ENCODE assay signal across 2 cellular contexts in genomic region chr7:131300078-131300477, GRCh38.
TF ChIP-seq lines count a peak whose summit lies in the region.

No MANE protein-coding gene starts in this region.

TF ChIP-seq in GM23338, 12 proteins besides CTCF, POLR2A, EP300 and RAD21:
- TF ChIP-seq ZNF114 (CRISPR knock-in tag; IDR thresholded peaks at IDR 0.05), result no peak
- TF ChIP-seq ETS1 (IDR thresholded peaks at IDR 0.05), result no peak
- TF ChIP-seq POLR2AphosphoS5 (IDR thresholded peaks at IDR 0.05; ENCODE audit: low read depth), result no peak
- TF ChIP-seq ZNF331 (CRISPR knock-in tag; IDR thresholded peaks at IDR 0.05; ENCODE audit: low read depth), result no peak
- no peak for TF ChIP-seq REST (IDR thresholded peaks at IDR 0.05; ENCODE audit: unreplicated experiment)
- TF ChIP-seq STAT1 (IDR thresholded peaks at IDR 0.05; ENCODE audit: unreplicated experiment), result no peak
- TF ChIP-seq EZH2phosphoT487 (IDR thresholded peaks at IDR 0.05; ENCODE audit: unreplicated experiment), result no peak
- TF ChIP-seq CREB1 (CRISPR knock-in tag; IDR thresholded peaks at IDR 0.05; ENCODE audit: low read depth), result no peak
- TF ChIP-seq NANOG (IDR thresholded peaks at IDR 0.05; ENCODE audit: borderline replicate concordance), result no peak
- no peak for TF ChIP-seq ZNF462 (CRISPR knock-in tag; IDR thresholded peaks at IDR 0.05)
- no peak for TF ChIP-seq EZH2 (IDR thresholded peaks at IDR 0.05; ENCODE audit: low read depth, unreplicated experiment)

TF ChIP-seq in WTC11, 78 proteins besides CTCF, POLR2A, EP300 and RAD21:
- TF ChIP-seq ATF3 (CRISPR knock-in tag; conservative IDR thresholded peaks at IDR 0.05) (no peak), CREM (CRISPR knock-in tag; IDR thresholded peaks at IDR 0.05) (no peak), ZNF138 (CRISPR knock-in tag; conservative IDR thresholded peaks at IDR 0.05) (no peak), PRDM15 (CRISPR knock-in tag; IDR thresholded peaks at IDR 0.05) (no peak), ESRRA (CRISPR knock-in tag; IDR thresholded peaks at IDR 0.05; ENCODE audit: borderline replicate concordance) (no peak)
